10 cellular contexts compared by ENCODE assay signal in genomic region chr11:33375236-33375635, GRCh38. TPM values are rescaled to one million over a fixed set of nuclear protein-coding genes. Genes with fewer than 3 reads are reported as not detected.
DNase-seq lines count a peak whose midpoint lies in the region; ATAC-seq, FAIRE-seq and TF ChIP-seq lines count a peak whose summit lies in the region.
"Had no signal": no experiment of that assay in that cellular context is flagged by ENCODE, and none has a peak within 500 bp of the region (broad histone marks: within the 10 kb centered on the region; RNA-seq: fewer than 3 reads in every experiment).

No MANE protein-coding gene starts in this region.

- H4K20me1 ChIP-seq in DOHH2 (ENCODE audit: control insufficient read depth, insufficient read depth, low read depth, low read length) (no peaks in the 10 kb centered on the region), PC-9 (ENCODE audit: insufficient read depth) (no peaks in the 10 kb centered on the region), osteoblast (ENCODE audit: insufficient read depth, low read length) (no peaks in the 10 kb centered on the region)

- H3K27ac ChIP-seq in DOHH2 (ENCODE audit: low read depth, low read length) (no peak overlapping the region), PC-9 (no peak overlapping the region), osteoblast (ENCODE audit: low read depth, low read length) (no peak overlapping the region)
- H3K27ac ChIP-seq: left lung had no signal

- H3K36me3 ChIP-seq in DOHH2 (ENCODE audit: control insufficient read depth, low read length) (no peaks in the 10 kb centered on the region; the same call in 1 of the 2 replicates), PC-9 (ENCODE audit: low read depth) (no peaks in the 10 kb centered on the region), endocrine pancreas (ENCODE audit: control insufficient read depth, insufficient read depth, low read length) (no peaks in the 10 kb centered on the region), osteoblast (ENCODE audit: insufficient read depth, low read length) (no peaks in the 10 kb centered on the region)
- H3K36me3 ChIP-seq: left lung had no signal

- POLR2A ChIA-PET in PC-9 (lab: Charles Lee; ENCODE audit: unreplicated experiment), result no interaction called here

- H3K9me3 ChIP-seq in DOHH2 (ENCODE audit: control insufficient read depth, insufficient read depth, low read length) (no peaks in the 10 kb centered on the region), PC-9 (ENCODE audit: insufficient read depth, low read depth) (no peaks in the 10 kb centered on the region), endocrine pancreas (ENCODE audit: control insufficient read depth, low read length) (no peaks in the 10 kb centered on the region), osteoblast (ENCODE audit: low read depth, low read length) (no peaks in the 10 kb centered on the region)
- H3K9me3 ChIP-seq: left lung had no signal

- H3K9ac ChIP-seq in endocrine pancreas (ENCODE audit: control insufficient read depth, insufficient read depth, low read length), result no peak overlapping the region

- ATAC-seq in HG03097 (IDR thresholded peaks at IDR 0.05; ENCODE audit: low FRiP score, unreplicated experiment), result no peak
- ATAC-seq: left lung had no signal

- TF ChIP-seq CTCF in DOHH2 (IDR thresholded peaks at IDR 0.05; ENCODE audit: low read depth, low read length, poor library complexity, severe bottlenecking) (no peak), PC-9 (conservative IDR thresholded peaks at IDR 0.05) (no peak), osteoblast (IDR thresholded peaks at IDR 0.05; ENCODE audit: extremely low read depth, low read depth, low read length) (no peak)

- H3K4me1 ChIP-seq in DOHH2 (ENCODE audit: control insufficient read depth, low read length) (peaks cover 47% of the 10 kb centered on the region), PC-9 (replicated peaks; ENCODE audit: insufficient read depth) (peaks cover 52% of the 10 kb centered on the region), endocrine pancreas (ENCODE audit: control insufficient read depth, insufficient read depth, low read length) (no peaks in the 10 kb centered on the region), osteoblast (ENCODE audit: insufficient read depth, low read length) (peaks cover 35% of the 10 kb centered on the region)

- H3K27me3 ChIP-seq in DOHH2 (ENCODE audit: control insufficient read depth, low read length) (no peaks in the 10 kb centered on the region), PC-9 (ENCODE audit: insufficient read depth, low read depth) (no peaks in the 10 kb centered on the region), endocrine pancreas (ENCODE audit: control insufficient read depth, insufficient read depth, low read length) (no peaks in the 10 kb centered on the region), osteoblast (ENCODE audit: insufficient read depth, low read length) (no peaks in the 10 kb centered on the region)

- no peak for FAIRE-seq in GM12892 (lab: Jason Lieb, UNC)

- peaks cover 41% of the 10 kb centered on the region for H3K79me2 ChIP-seq in DOHH2 (ENCODE audit: control insufficient read depth, low read length)
- H3K79me2 ChIP-seq in PC-9 (ENCODE audit: low read depth), result 0 out of 2 replicates have a peak, but pooled peaks cover 8% of the 10 kb centered on the region
- H3K79me2 ChIP-seq in osteoblast (ENCODE audit: insufficient read depth, low read length), result peaks cover 32% of the 10 kb centered on the region

- no peaks in the 10 kb centered on the region for H3K9me2 ChIP-seq in DOHH2 (replicated peaks; ENCODE audit: control insufficient read depth, low read length)
- no peaks in the 10 kb centered on the region for H3K9me2 ChIP-seq in PC-9 (ENCODE audit: insufficient read depth)

- H3K4me2 ChIP-seq in DOHH2 (ENCODE audit: low read length) (peak overlapping the region; percentile 74), PC-9 (peak overlapping the region; percentile 83), osteoblast (ENCODE audit: insufficient read depth, low read length) (peak overlapping the region; percentile 80)

- TF ChIP-seq POLR2A in GM12892 (IDR thresholded peaks at IDR 0.05; ENCODE audit: low read depth, low read length), result no peak

- H3F3A ChIP-seq in DOHH2 (ENCODE audit: control insufficient read depth, insufficient read depth) (peaks cover 10% of the 10 kb centered on the region), PC-9 (ENCODE audit: insufficient read depth, low read depth) (peaks cover 28% of the 10 kb centered on the region)

- CTCF ChIA-PET in PC-9 (lab: Charles Lee), result interaction anchor here (0.7 kb wide), 1 partner anchor 460 kb away, joined by 5 read pairs; no protein-coding TSS in a partner anchor

- intact Hi-C loops in PC-9 (cut with micrococcal nuclease; ENCODE audit: unreplicated experiment), result no loop called here

- DNase-seq in PC-9, result peak in 1 of 2 experiments; percentile 5
- DNase-seq in osteoblast (ENCODE audit: insufficient read length, low spot score, missing footprints), result no peak
- no peak for DNase-seq in GM12892 (ENCODE audit: insufficient read length)
- no peak for DNase-seq in NCI-H2171 treated with DMSO at 0.1 percent for 48 hours (lab: John Stamatoyannopoulos, UW)
- no peak for DNase-seq in activated CD4-positive, CD25-positive, alpha-beta regulatory T cell (lab: John Stamatoyannopoulos, UW)
- DNase-seq: stimulated activated CD4-positive, alpha-beta T cell treated with anti-CD3 and anti-CD28 coated beads, Interleukin-4, amount 100 ng/mL, for 4 hours had no signal

- peak overlapping the region; percentile 79; the same call in 1 of the 2 replicates for H2AFZ ChIP-seq in PC-9
- H2AFZ ChIP-seq in osteoblast (ENCODE audit: low read length), result peak overlapping the region; percentile 86

- BruUV-seq in PC-9 (replicated peaks; lab: Mats Ljungman, UMichigan), result no TSS peak

- H3K4me3 ChIP-seq in DOHH2 (ENCODE audit: low read length), result peak overlapping the region; percentile 75
- peak overlapping the region; percentile 61; the same call in 1 of the 2 replicates for H3K4me3 ChIP-seq in PC-9
- peak overlapping the region; percentile 22 for H3K4me3 ChIP-seq in endocrine pancreas (ENCODE audit: control insufficient read depth, insufficient read depth, low read length)
- peak overlapping the region; percentile 77 for H3K4me3 ChIP-seq in osteoblast (ENCODE audit: insufficient read depth, low read length)

RNA-seq across cellular contexts. Expression of gene KIAA1549L, which starts 0.7 kb away (rescaled TPM):
- total RNA-seq in PC-9 (2021) (2.0 and 3.5 TPM in 2 replicates), osteoblast (3.6 and 10.9 TPM in 2 replicates)
- 7.4 TPM for polyA plus RNA-seq in GM12892 (2012; ENCODE audit: missing spikeins)

Comparison
In these comparisons a context has a peak if more than half of its experiments do, and no peak if none do; other contexts are left out.
1. H3K4me3 ChIP-seq: peak in every context shown above with its lines; median percentile 77 in osteoblast; 75 in DOHH2; 61 in PC-9; 22 in endocrine pancreas.